Comparison of ENCODE assay signal across 8 cellular contexts in genomic region chr5:159050408-159051091, GRCh38. TPM values are rescaled to one million over a fixed set of nuclear protein-coding genes. Genes with fewer than 3 reads are reported as not detected.
A peak's percentile ranks its signal among the peaks of the same experiment; 100 is the strongest.
DNase-seq lines count a peak whose midpoint lies in the region; ATAC-seq and TF ChIP-seq lines count a peak whose summit lies in the region.

No MANE protein-coding gene starts in this region.

- H3K36me3 Mint-ChIP-seq in dendritic cell treated with granulocyte-macrophage colony-stimulating factor and Interleukin-4, amounts not matched to agents 40 ng/mL and 50 ng/mL, for 4 days (ENCODE audit: low read depth), result no peaks in the 10 kb centered on the region
- H3K36me3 Mint-ChIP-seq in mesothelial cell of epicardium, result no peaks in the 10 kb centered on the region

- H3K4me3 ChIP-seq in MG63, result no peak overlapping the region

- intact Hi-C loops in dendritic cell treated with granulocyte-macrophage colony-stimulating factor and Interleukin-4, amounts not matched to agents 40 ng/mL and 50 ng/mL, for 4 days (cut with micrococcal nuclease), result no loop called here
- intact Hi-C loops in posterior vena cava (cut with DNase I), result loop anchor here (5.0 kb wide), 1 partner anchor 47 kb away; the partner anchor contains the start of gene EBF1 (in 2 of the 2)

- H3K4me1 Mint-ChIP-seq in dendritic cell treated with granulocyte-macrophage colony-stimulating factor and Interleukin-4, amounts not matched to agents 40 ng/mL and 50 ng/mL, for 4 days (ENCODE audit: low read depth), result peaks cover 11% of the 10 kb centered on the region
- peaks cover 19% of the 10 kb centered on the region for H3K4me1 Mint-ChIP-seq in mesothelial cell of epicardium

- peak; percentile 66 for ATAC-seq in GM21619 (IDR thresholded peaks at IDR 0.05; ENCODE audit: unreplicated experiment)

- peak; percentile 64 for DNase-seq in GM04503 (ENCODE audit: low read depth)
- peak; percentile 34 for DNase-seq in MG63
- DNase-seq in renal cortical epithelial cell (ENCODE audit: low read depth), result peak; percentile 11
- no peak for DNase-seq in mesothelial cell of epicardium (ENCODE audit: low spot score in 2 of 2, unreplicated experiment in 2 of 2)
- DNase-seq in activated CD8-positive, alpha-beta memory T cell treated with anti-CD3 and anti-CD28 coated beads, Interleukin-2, amount 50 U/mL, for 4 hours, result no peak
- no peak for DNase-seq in posterior vena cava (ENCODE audit: low spot score)

- no peaks in the 10 kb centered on the region for H3K36me3 ChIP-seq in MG63

- H3K27me3 ChIP-seq in MG63, result no peaks in the 10 kb centered on the region

- no peak overlapping the region for H3K4me3 Mint-ChIP-seq in dendritic cell treated with granulocyte-macrophage colony-stimulating factor and Interleukin-4, amounts not matched to agents 40 ng/mL and 50 ng/mL, for 4 days
- no peak overlapping the region for H3K4me3 Mint-ChIP-seq in mesothelial cell of epicardium

- H3K27me3 Mint-ChIP-seq in dendritic cell treated with granulocyte-macrophage colony-stimulating factor and Interleukin-4, amounts not matched to agents 40 ng/mL and 50 ng/mL, for 4 days, result peaks cover 59% of the 10 kb centered on the region
- peaks cover 98% of the 10 kb centered on the region for H3K27me3 Mint-ChIP-seq in mesothelial cell of epicardium (ENCODE audit: low read depth)

- H3K9me3 ChIP-seq in MG63, result no peaks in the 10 kb centered on the region

- peak overlapping the region; percentile 14 for H3K27ac Mint-ChIP-seq in dendritic cell treated with granulocyte-macrophage colony-stimulating factor and Interleukin-4, amounts not matched to agents 40 ng/mL and 50 ng/mL, for 4 days
- no peak overlapping the region for H3K27ac Mint-ChIP-seq in mesothelial cell of epicardium

- TF ChIP-seq CTCF in mesothelial cell of epicardium (IDR thresholded peaks at IDR 0.05; ENCODE audit: unreplicated experiment), result no peak

- H3K9me3 Mint-ChIP-seq in dendritic cell treated with granulocyte-macrophage colony-stimulating factor and Interleukin-4, amounts not matched to agents 40 ng/mL and 50 ng/mL, for 4 days, result no peaks in the 10 kb centered on the region
- H3K9me3 Mint-ChIP-seq in mesothelial cell of epicardium, result no peaks in the 10 kb centered on the region

RNA-seq across cellular contexts. Expression of gene EBF1, which starts 49.2 kb away (rescaled TPM):
- 1.7 and 5.1 TPM in 2 replicates for total RNA-seq in MG63 (2014; rRNA removed; shearing (Covaris generic); ENCODE audit: low replicate concordance)
- 0.20 TPM in 1 of 2 replicates, not detected in the other for total RNA-seq in renal cortical epithelial cell
- total RNA-seq in mesothelial cell of epicardium, result 0.96 to 1.6 TPM (median 1.4 TPM) in 3 replicates
- 10 to 100 TPM; 46.6 to 87.4 TPM for total RNA-seq in posterior vena cava

Comparison
In these comparisons a context has a peak if more than half of its experiments do, and no peak if none do; other contexts are left out.
1. DNase-seq: peak in GM04503 (single experiment), MG63 (single experiment) and renal cortical epithelial cell (single experiment); none in mesothelial cell of epicardium (0 of 2), activated CD8-positive, alpha-beta memory T cell treated with anti-CD3 and anti-CD28 coated beads, Interleukin-2, amount 50 U/mL, for 4 hours (single experiment) and posterior vena cava (single experiment).